18 cellular contexts compared by ENCODE assay signal in the genomic region with DNA sequence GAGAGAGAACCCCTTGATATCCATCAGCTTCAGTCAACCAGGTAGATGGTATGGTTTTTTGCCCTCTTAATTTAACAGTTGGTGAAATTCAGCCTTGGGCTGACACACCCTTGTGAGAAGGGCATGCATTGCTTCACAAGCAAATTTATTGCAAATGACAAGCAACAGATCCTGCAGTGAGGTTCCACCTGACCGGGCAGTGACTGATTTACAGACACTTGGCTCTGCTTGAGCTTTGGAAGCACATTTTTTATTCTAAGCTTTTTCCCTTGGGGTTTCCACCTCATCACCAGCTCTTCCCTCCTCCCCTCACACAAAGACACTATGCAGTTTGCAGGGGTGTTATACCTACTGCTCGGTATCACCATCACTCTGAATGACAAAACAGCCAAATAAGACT. TPM values are rescaled to one million over a fixed set of nuclear protein-coding genes. Genes with fewer than 3 reads are reported as not detected.
"Had no signal": no experiment of that assay in that cellular context is flagged by ENCODE, and none has a peak within 500 bp of the region (broad histone marks: within the 10 kb centered on the region; RNA-seq: fewer than 3 reads in every experiment).

No MANE protein-coding gene starts in this region.

- ATAC-seq: activated CD8-positive, alpha-beta T cell treated with anti-CD3 and anti-CD28 coated beads for 36 hours; right lobe of liver; stimulated activated naive CD8-positive, alpha-beta T cell treated with anti-CD3 and anti-CD28 coated beads, Interleukin-15, amount 100 ng/mL, for 72 hours had no signal

- H3K4me1 ChIP-seq: esophagus squamous epithelium, prostate gland, right lobe of liver had no signal

- DNase-seq: activated CD4-positive, alpha-beta T cell treated with anti-CD3 and anti-CD28 coated beads for 48 hours; activated CD8-positive, alpha-beta memory T cell treated with anti-CD3 and anti-CD28 coated beads, Interleukin-2, amount 50 U/mL, for 48 hours; activated CD8-positive, alpha-beta T cell treated with anti-CD3 and anti-CD28 coated beads for 36 hours; activated naive CD8-positive, alpha-beta T cell treated with anti-CD3 and anti-CD28 coated beads for 36 hours; esophagus squamous epithelium; hippocampal formation; mesendoderm; right lobe of liver; stimulated activated naive CD8-positive, alpha-beta T cell treated with anti-CD3 and anti-CD28 coated beads, Interleukin-15, amount 100 ng/mL, for 72 hours; T-helper 2 cell had no signal

- H3K4me2 ChIP-seq: smooth muscle cell had no signal

- H3K27ac ChIP-seq: coronary artery, esophagus squamous epithelium, prostate gland, right lobe of liver had no signal

- H3K27me3 Mint-ChIP-seq: activated CD8-positive, alpha-beta T cell treated with anti-CD3 and anti-CD28 coated beads for 36 hours; activated naive CD8-positive, alpha-beta T cell treated with anti-CD3 and anti-CD28 coated beads for 36 hours; central memory CD8-positive, alpha-beta T cell had no signal

- H3K27ac Mint-ChIP-seq: activated CD8-positive, alpha-beta T cell treated with anti-CD3 and anti-CD28 coated beads for 36 hours; activated naive CD8-positive, alpha-beta T cell treated with anti-CD3 and anti-CD28 coated beads for 36 hours; brain; stimulated activated naive CD8-positive, alpha-beta T cell treated with anti-CD3 and anti-CD28 coated beads, Interleukin-15, amount 100 ng/mL, for 72 hours had no signal

- H3K4me1 Mint-ChIP-seq: brain; central memory CD8-positive, alpha-beta T cell had no signal

- H3K4me3 ChIP-seq: coronary artery, esophagus squamous epithelium, prostate gland, right lobe of liver, smooth muscle cell had no signal

- H3K9me3 Mint-ChIP-seq: activated CD8-positive, alpha-beta T cell treated with anti-CD3 and anti-CD28 coated beads for 36 hours; activated naive CD8-positive, alpha-beta T cell treated with anti-CD3 and anti-CD28 coated beads for 36 hours; central memory CD8-positive, alpha-beta T cell had no signal

- H3K36me3 ChIP-seq: esophagus squamous epithelium, prostate gland, right lobe of liver had no signal

- H3K4me3 Mint-ChIP-seq: activated CD8-positive, alpha-beta T cell treated with anti-CD3 and anti-CD28 coated beads for 36 hours; activated naive CD8-positive, alpha-beta T cell treated with anti-CD3 and anti-CD28 coated beads for 36 hours; brain; central memory CD8-positive, alpha-beta T cell; stimulated activated naive CD8-positive, alpha-beta T cell treated with anti-CD3 and anti-CD28 coated beads, Interleukin-15, amount 100 ng/mL, for 72 hours had no signal

- H3K9me3 ChIP-seq: esophagus squamous epithelium, prostate gland, right lobe of liver had no signal

- H3K36me3 Mint-ChIP-seq: activated naive CD8-positive, alpha-beta T cell treated with anti-CD3 and anti-CD28 coated beads for 36 hours; brain had no signal

- H3K27me3 ChIP-seq: esophagus squamous epithelium, right lobe of liver had no signal

RNA-seq across cellular contexts. Expression of a gene that starts 28.3 kb away (rescaled TPM):
- total RNA-seq: activated CD8-positive, alpha-beta T cell treated with anti-CD3 and anti-CD28 coated beads for 36 hours; activated naive CD8-positive, alpha-beta T cell treated with anti-CD3 and anti-CD28 coated beads for 36 hours; esophagus squamous epithelium; omental fat pad had no signal
- polyA plus RNA-seq: keratinocyte, neural cell had no signal
